Comparison of ENCODE assay signal across 14 cellular contexts in the genomic region with DNA sequence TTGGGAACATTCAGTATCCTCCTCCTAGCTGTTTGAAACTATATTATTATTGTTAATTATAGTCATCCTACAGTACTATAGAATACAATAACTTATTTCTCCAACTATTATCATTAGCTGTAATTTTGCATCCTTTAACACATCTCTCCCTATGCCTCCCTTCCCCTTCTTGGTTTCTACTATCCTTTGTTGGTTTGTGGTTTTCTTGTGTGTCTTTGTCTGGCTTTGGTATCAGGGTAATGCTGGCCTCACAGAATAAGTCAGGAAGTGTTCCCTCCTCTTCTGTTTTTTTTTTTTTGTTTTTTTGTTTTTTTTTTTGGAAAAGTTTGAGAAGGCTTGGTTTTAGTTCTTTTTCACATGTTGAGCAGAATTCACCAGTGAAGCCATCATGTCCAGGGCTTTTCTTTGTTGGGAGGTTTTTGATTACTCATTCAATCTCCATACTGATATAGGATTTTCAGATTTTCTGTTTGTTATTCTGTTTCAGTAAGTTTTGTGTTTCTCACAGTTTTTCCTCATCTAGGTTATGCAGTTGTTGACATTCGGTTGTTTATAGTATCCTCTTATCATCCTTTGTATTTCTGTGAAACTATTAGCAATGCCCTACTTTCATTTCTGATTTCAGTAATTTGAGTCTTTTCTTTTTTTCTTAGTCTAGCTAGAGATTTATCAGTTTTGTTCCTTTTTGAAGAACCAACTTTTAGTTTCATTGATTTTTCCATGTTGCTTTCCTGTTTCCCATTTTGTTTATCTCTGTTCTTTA. TPM values are rescaled to one million over a fixed set of nuclear protein-coding genes. Genes with fewer than 3 reads are reported as not detected.
DNase-seq lines count a peak whose midpoint lies in the region; ATAC-seq lines count a peak whose summit lies in the region.
"Had no signal": no experiment of that assay in that cellular context is flagged by ENCODE, and none has a peak within 500 bp of the region (broad histone marks: within the 10 kb centered on the region; RNA-seq: fewer than 3 reads in every experiment).

No MANE protein-coding gene starts in this region.

- no peaks in the 10 kb centered on the region for H3K36me3 ChIP-seq in adipocyte (ENCODE audit: control insufficient read depth, insufficient read depth, low read length, severe bottlenecking)
- H3K36me3 ChIP-seq: heart right ventricle had no signal

- peak overlapping the region; percentile 78 for H3K4me3 Mint-ChIP-seq in activated naive CD4-positive, alpha-beta T cell treated with anti-CD3 and anti-CD28 coated beads, Interleukin-2, amount 50 U/mL, for 24 hours
- no peak overlapping the region for H3K4me3 Mint-ChIP-seq in activated naive CD4-positive, alpha-beta T cell treated with anti-CD3 and anti-CD28 coated beads for 36 hours
- peak overlapping the region; percentile 50 to 57 for H3K4me3 Mint-ChIP-seq in stimulated activated naive CD8-positive, alpha-beta T cell treated with anti-CD3 and anti-CD28 coated beads, Interleukin-15, amount 100 ng/mL, for 72 hours

- H3K9ac ChIP-seq in adipocyte (ENCODE audit: low read length) = no peak overlapping the region

- H3K4me1 ChIP-seq in adipocyte (ENCODE audit: control insufficient read depth, insufficient read depth, low read length) = peaks cover 30% of the 10 kb centered on the region

- no peaks in the 10 kb centered on the region for H3K9me3 ChIP-seq in adipocyte (ENCODE audit: control insufficient read depth, low read length)

- H3K27me3 Mint-ChIP-seq in activated naive CD4-positive, alpha-beta T cell treated with anti-CD3 and anti-CD28 coated beads, Interleukin-2, amount 50 U/mL, for 24 hours = no peaks in the 10 kb centered on the region
- no peaks in the 10 kb centered on the region for H3K27me3 Mint-ChIP-seq in activated naive CD4-positive, alpha-beta T cell treated with anti-CD3 and anti-CD28 coated beads for 36 hours (ENCODE audit: low read depth)
- no peaks in the 10 kb centered on the region for H3K27me3 Mint-ChIP-seq in stimulated activated naive CD8-positive, alpha-beta T cell treated with anti-CD3 and anti-CD28 coated beads, Interleukin-15, amount 100 ng/mL, for 72 hours

- peaks cover 87% of the 10 kb centered on the region for H3K4me1 Mint-ChIP-seq in activated naive CD4-positive, alpha-beta T cell treated with anti-CD3 and anti-CD28 coated beads, Interleukin-2, amount 50 U/mL, for 24 hours
- H3K4me1 Mint-ChIP-seq in activated naive CD4-positive, alpha-beta T cell treated with anti-CD3 and anti-CD28 coated beads for 36 hours (ENCODE audit: low read depth) = peaks cover 74% of the 10 kb centered on the region
- H3K4me1 Mint-ChIP-seq in stimulated activated naive CD8-positive, alpha-beta T cell treated with anti-CD3 and anti-CD28 coated beads, Interleukin-15, amount 100 ng/mL, for 72 hours = peaks cover 79% of the 10 kb centered on the region

- DNase-seq in activated naive CD4-positive, alpha-beta T cell treated with anti-CD3 and anti-CD28 coated beads for 36 hours = no peak
- DNase-seq in MV-4-11 (lab: John Stamatoyannopoulos, UW) (peak; percentile 80), adipocyte (ENCODE audit: low read depth) (no peak), D341Med (ENCODE audit: low spot score) (no peak)
- no peak for DNase-seq in stimulated activated naive CD8-positive, alpha-beta T cell treated with anti-CD3 and anti-CD28 coated beads, Interleukin-15, amount 100 ng/mL, for 72 hours
- DNase-seq: activated naive CD4-positive, alpha-beta T cell treated with anti-CD3 and anti-CD28 coated beads, Interleukin-2, amount 50 U/mL, for 16 hours; heart right ventricle; NCI-H2171; retina; stimulated activated CD4-positive, alpha-beta T cell treated with anti-CD3 and anti-CD28 coated beads, Interleukin-1b, Interleukin-23, amount 100 ng/mL, for 48 hours had no signal

- peak overlapping the region; percentile 32 for H3K4me3 ChIP-seq in adipocyte (ENCODE audit: low read length)
- H3K4me3 ChIP-seq: heart right ventricle had no signal

- ATAC-seq in stimulated activated naive CD8-positive, alpha-beta T cell treated with anti-CD3 and anti-CD28 coated beads, Interleukin-15, amount 100 ng/mL, for 72 hours = peak; percentile 22
- no peak for ATAC-seq in HG03469 (IDR thresholded peaks at IDR 0.05; ENCODE audit: unreplicated experiment)
- ATAC-seq in GM18498 (IDR thresholded peaks at IDR 0.05; ENCODE audit: unreplicated experiment) = no peak
- ATAC-seq: esophagus mucosa, heart right ventricle had no signal

- peak overlapping the region; percentile 79 for H3K27ac Mint-ChIP-seq in activated naive CD4-positive, alpha-beta T cell treated with anti-CD3 and anti-CD28 coated beads, Interleukin-2, amount 50 U/mL, for 24 hours
- no peak overlapping the region for H3K27ac Mint-ChIP-seq in activated naive CD4-positive, alpha-beta T cell treated with anti-CD3 and anti-CD28 coated beads for 36 hours
- peak overlapping the region in 1 of 2 donors; percentile 34 for H3K27ac Mint-ChIP-seq in stimulated activated naive CD8-positive, alpha-beta T cell treated with anti-CD3 and anti-CD28 coated beads, Interleukin-15, amount 100 ng/mL, for 72 hours

- CTCF ChIA-PET in activated naive CD4-positive, alpha-beta T cell treated with anti-CD3 and anti-CD28 coated beads for 36 hours (lab: Charles Lee) = interaction anchor here (0.8 to 1.0 kb wide), 3 partner anchors 8 to 23 kb away, joined by 3 to 4 read pairs (median 4); a partner anchor contains a TSS

- H3K36me3 Mint-ChIP-seq in activated naive CD4-positive, alpha-beta T cell treated with anti-CD3 and anti-CD28 coated beads, Interleukin-2, amount 50 U/mL, for 24 hours = peaks cover 13% of the 10 kb centered on the region
- H3K36me3 Mint-ChIP-seq in activated naive CD4-positive, alpha-beta T cell treated with anti-CD3 and anti-CD28 coated beads for 36 hours (ENCODE audit: low read depth) = peaks cover 11% of the 10 kb centered on the region

- intact Hi-C loops in activated naive CD4-positive, alpha-beta T cell treated with anti-CD3 and anti-CD28 coated beads for 36 hours (cut with micrococcal nuclease) = no loop called here

- H3K27me3 ChIP-seq in adipocyte (replicated peaks; ENCODE audit: control insufficient read depth, insufficient read depth, low read length) = no peaks in the 10 kb centered on the region
- H3K27me3 ChIP-seq: heart right ventricle had no signal

- no peaks in the 10 kb centered on the region for H3K9me3 Mint-ChIP-seq in activated naive CD4-positive, alpha-beta T cell treated with anti-CD3 and anti-CD28 coated beads, Interleukin-2, amount 50 U/mL, for 24 hours
- peaks cover 11% of the 10 kb centered on the region for H3K9me3 Mint-ChIP-seq in activated naive CD4-positive, alpha-beta T cell treated with anti-CD3 and anti-CD28 coated beads for 36 hours
- H3K9me3 Mint-ChIP-seq in stimulated activated naive CD8-positive, alpha-beta T cell treated with anti-CD3 and anti-CD28 coated beads, Interleukin-15, amount 100 ng/mL, for 72 hours = peaks cover 0 to 10% of the 10 kb centered on the region in 2 donors

RNA-seq across cellular contexts. Expression of a gene that starts 21.6 kb away (rescaled TPM):
- 10 to 100 TPM; 25.7 to 29.1 TPM for total RNA-seq in activated naive CD4-positive, alpha-beta T cell treated with anti-CD3 and anti-CD28 coated beads for 36 hours
